11 cellular contexts compared by ENCODE assay signal in the genomic region with DNA sequence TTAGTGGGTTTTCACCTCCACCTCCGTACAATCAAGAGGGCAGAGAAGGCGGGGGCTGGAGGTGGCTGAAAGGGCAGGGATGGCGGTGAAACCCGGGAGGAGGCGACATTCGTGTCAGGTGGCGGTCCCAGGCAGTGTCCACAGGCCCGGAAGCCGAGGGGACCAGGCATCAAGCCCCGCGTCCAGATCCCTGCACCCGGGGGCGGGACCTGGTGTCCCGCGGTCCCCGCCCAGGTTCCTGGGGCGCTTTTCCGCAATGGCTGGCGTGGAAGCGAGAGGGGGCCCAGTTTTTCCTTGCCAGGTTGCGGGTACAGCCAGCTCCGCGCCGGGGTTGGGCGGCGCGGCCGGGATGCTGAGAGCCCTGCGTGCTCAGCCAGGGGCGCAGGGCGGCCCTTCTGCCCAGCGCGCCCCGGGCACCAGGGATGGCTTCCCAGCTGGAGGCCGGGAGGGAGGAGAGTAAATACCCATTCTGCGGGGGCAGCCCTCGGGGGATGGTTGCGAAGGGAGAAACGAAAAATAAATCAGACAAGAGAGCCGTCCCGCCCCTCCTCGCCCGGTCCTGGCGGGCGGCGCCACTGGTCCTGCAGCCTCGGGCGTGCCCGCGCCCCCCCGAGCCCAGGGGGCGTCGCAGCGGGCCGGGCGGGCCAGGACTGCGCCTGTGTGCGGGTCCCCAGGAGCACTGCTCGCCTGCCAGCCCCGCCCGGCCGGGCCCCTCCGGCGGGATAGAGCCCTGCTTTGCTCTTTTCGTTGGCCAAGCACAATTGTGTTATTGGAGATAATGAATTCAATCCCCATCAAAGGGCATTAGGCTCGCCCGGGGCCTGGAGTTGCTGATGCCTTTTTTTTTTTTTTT. TPM values are rescaled to one million over a fixed set of nuclear protein-coding genes. Genes with fewer than 3 reads are reported as not detected.
DNase-seq lines count a peak whose midpoint lies in the region; ATAC-seq, FAIRE-seq and TF ChIP-seq lines count a peak whose summit lies in the region.
"Had no signal": no experiment of that assay in that cellular context is flagged by ENCODE, and none has a peak within 500 bp of the region (broad histone marks: within the 10 kb centered on the region; RNA-seq: fewer than 3 reads in every experiment).

No MANE protein-coding gene starts in this region.

- ATAC-seq in CD4-positive, alpha-beta T cell (ENCODE audit: poor library complexity): no peak

- in situ Hi-C loops in astrocyte of the cerebellum (cut with HindIII; ENCODE audit: low sequenced_read_pairs): no loop called here

- peaks cover 8% of the 10 kb centered on the region for H3K4me1 ChIP-seq in mesodermal cell (ENCODE audit: control insufficient read depth, insufficient read depth, low read length, poor library complexity, severe bottlenecking)

- H3K36me3 ChIP-seq in mesodermal cell (ENCODE audit: control insufficient read depth, insufficient read depth, low read length): no peaks in the 10 kb centered on the region
- H3K36me3 ChIP-seq: cardiac muscle cell had no signal

- H3K27me3 Mint-ChIP-seq in Calu3 (ENCODE audit: unreplicated experiment): no peaks in the 10 kb centered on the region
- H3K27me3 Mint-ChIP-seq in activated naive CD8-positive, alpha-beta T cell treated with anti-CD3 and anti-CD28 coated beads for 36 hours: peaks cover 59% of the 10 kb centered on the region
- peaks cover 73% of the 10 kb centered on the region for H3K27me3 Mint-ChIP-seq in CD4-positive, alpha-beta T cell

- peak overlapping the region; percentile 28 for H3K4me3 ChIP-seq in astrocyte of the cerebellum (ENCODE audit: low read depth, low read length)
- peak overlapping the region; percentile 14 for H3K4me3 ChIP-seq in mesodermal cell (ENCODE audit: extremely low read depth, insufficient read depth, low read length, poor library complexity, severe bottlenecking)
- H3K4me3 ChIP-seq: cardiac muscle cell had no signal

- 1 to 2% methylated on average over 40 to 46 of the region's 67 CpGs for WGBS in mesodermal cell (ENCODE audit: insufficient coverage in 2 of 2), 2 experiments

- CTCF ChIA-PET in Calu3 (lab: Charles Lee): no interaction called here
- CTCF ChIA-PET in CD4-positive, alpha-beta T cell (lab: Charles Lee): no interaction called here

- TF ChIP-seq POLR2A in GM12891 (IDR thresholded peaks at IDR 0.05; ENCODE audit: low read depth, low read length): no peak

- no peaks in the 10 kb centered on the region for H3K9me3 Mint-ChIP-seq in Calu3 (ENCODE audit: low read depth, unreplicated experiment)
- peaks cover 6% of the 10 kb centered on the region for H3K9me3 Mint-ChIP-seq in activated naive CD8-positive, alpha-beta T cell treated with anti-CD3 and anti-CD28 coated beads for 36 hours
- H3K9me3 Mint-ChIP-seq in CD4-positive, alpha-beta T cell: no peaks in the 10 kb centered on the region

- intact Hi-C loops in Calu3 (cut with micrococcal nuclease; ENCODE audit: unreplicated experiment): loop anchor here (5.0 kb wide), 2 partner anchors 36 to 131 kb away; no protein-coding TSS in a partner anchor
- intact Hi-C loops in CD4-positive, alpha-beta T cell (cut with DNase I, micrococcal nuclease): no loop called here

- no peak for FAIRE-seq in GM12891 (lab: Jason Lieb, UNC)

- POLR2A ChIA-PET in CD4-positive, alpha-beta T cell (lab: Charles Lee): no interaction called here

- no TSS peak for BruUV-seq in Calu3 (replicated peaks; lab: Mats Ljungman, UMichigan)

- no peak overlapping the region for H3K27ac ChIP-seq in mesodermal cell (ENCODE audit: low read depth, low read length, severe bottlenecking)
- no peak overlapping the region for H3K27ac ChIP-seq in CD4-positive, alpha-beta T cell (ENCODE audit: low read depth, low read length)
- H3K27ac ChIP-seq: cardiac muscle cell had no signal

- DNase-seq in Calu3: peak; percentile 79
- peak; percentile 78 for DNase-seq in NCI-H146 treated with DMSO at 0.1 percent for 48 hours (lab: John Stamatoyannopoulos, UW; ENCODE audit: unreplicated experiment)
- DNase-seq in astrocyte of the cerebellum (ENCODE audit: low read depth): no peak
- DNase-seq in activated naive CD8-positive, alpha-beta T cell treated with anti-CD3 and anti-CD28 coated beads for 36 hours: no peak
- no peak for DNase-seq in GM12891 (ENCODE audit: insufficient read length, low spot score)
- DNase-seq in stimulated activated CD4-positive, alpha-beta T cell treated with anti-CD3 and anti-CD28 coated beads, Interleukin-1b, Interleukin-23, amount 100 ng/mL, for 48 hours: no peak
- no peak for DNase-seq in CD4-positive, alpha-beta T cell
- DNase-seq: naive B cell had no signal

- H3K4me3 Mint-ChIP-seq in Calu3 (ENCODE audit: low read depth, unreplicated experiment): peak overlapping the region; percentile 86
- H3K4me3 Mint-ChIP-seq in activated naive CD8-positive, alpha-beta T cell treated with anti-CD3 and anti-CD28 coated beads for 36 hours: no peak overlapping the region
- H3K4me3 Mint-ChIP-seq in CD4-positive, alpha-beta T cell: no peak overlapping the region
- H3K4me3 Mint-ChIP-seq: IgD-negative memory B cell had no signal

- no peaks in the 10 kb centered on the region for H3K9me3 ChIP-seq in mesodermal cell (ENCODE audit: control insufficient read depth, low read length)
- no peaks in the 10 kb centered on the region for H3K9me3 ChIP-seq in CD4-positive, alpha-beta T cell (ENCODE audit: control insufficient read depth, low read length)

- TF ChIP-seq CTCF in Calu3 (IDR thresholded peaks at IDR 0.05; ENCODE audit: unreplicated experiment) (no peak), astrocyte of the cerebellum (IDR thresholded peaks at IDR 0.05; ENCODE audit: low read depth, low read length, missing control alignments) (no peak)
- no peak for TF ChIP-seq CTCF in CD4-positive, alpha-beta T cell (IDR thresholded peaks at IDR 0.05)

- peak overlapping the region; percentile 85 for H3K27ac Mint-ChIP-seq in Calu3 (ENCODE audit: unreplicated experiment)
- H3K27ac Mint-ChIP-seq in activated naive CD8-positive, alpha-beta T cell treated with anti-CD3 and anti-CD28 coated beads for 36 hours: no peak overlapping the region
- no peak overlapping the region for H3K27ac Mint-ChIP-seq in CD4-positive, alpha-beta T cell
- H3K27ac Mint-ChIP-seq: IgD-negative memory B cell, naive B cell had no signal

- peaks cover 58% of the 10 kb centered on the region for H3K36me3 Mint-ChIP-seq in Calu3 (ENCODE audit: insufficient read depth, unreplicated experiment)
- H3K36me3 Mint-ChIP-seq in activated naive CD8-positive, alpha-beta T cell treated with anti-CD3 and anti-CD28 coated beads for 36 hours: no peaks in the 10 kb centered on the region
- H3K36me3 Mint-ChIP-seq in CD4-positive, alpha-beta T cell (ENCODE audit: low read depth): no peaks in the 10 kb centered on the region
- H3K36me3 Mint-ChIP-seq: IgD-negative memory B cell, naive B cell had no signal

- peaks cover 36% of the 10 kb centered on the region for H3K4me1 Mint-ChIP-seq in Calu3 (ENCODE audit: low read depth, unreplicated experiment)
- H3K4me1 Mint-ChIP-seq in activated naive CD8-positive, alpha-beta T cell treated with anti-CD3 and anti-CD28 coated beads for 36 hours: no peaks in the 10 kb centered on the region
- H3K4me1 Mint-ChIP-seq in CD4-positive, alpha-beta T cell (ENCODE audit: low read depth): no peaks in the 10 kb centered on the region
- H3K4me1 Mint-ChIP-seq: IgD-negative memory B cell had no signal

- peaks cover 67% of the 10 kb centered on the region for H3K27me3 ChIP-seq in CD4-positive, alpha-beta T cell (ENCODE audit: control insufficient read depth, insufficient read depth, low read length)

TF ChIP-seq in GM12891, 5 proteins besides CTCF, POLR2A, EP300 and RAD21:
- TF ChIP-seq POLR2AphosphoS5 (IDR thresholded peaks at IDR 0.05; ENCODE audit: low read depth, low read length) (no peak), TAF1 (IDR thresholded peaks at IDR 0.05; ENCODE audit: low read depth, low read length) (no peak), PAX5 (IDR thresholded peaks at IDR 0.05; ENCODE audit: insufficient read depth, low read length, severe bottlenecking) (no peak), SPI1 (IDR thresholded peaks at IDR 0.05; ENCODE audit: low read depth, low read length) (no peak), POU2F2 (IDR thresholded peaks at IDR 0.05; ENCODE audit: low read depth, low read length) (no peak)

RNA-seq across cellular contexts. Expression of gene FOXA1, which starts 11.5 kb away (rescaled TPM):
- total RNA-seq in Calu3 (2022): 108 and 131 TPM in 2 replicates
- polyA plus RNA-seq in mesodermal cell (2013, experiment 1 of 2): not detected
- not detected for polyA plus RNA-seq in mesodermal cell (2013, experiment 2 of 2)
- total RNA-seq in activated naive CD8-positive, alpha-beta T cell treated with anti-CD3 and anti-CD28 coated beads for 36 hours: not detected
- 0.04 TPM for polyA plus RNA-seq in GM12891 (2012; ENCODE audit: low read depth, missing spikeins)
- not detected for total RNA-seq in CD4-positive, alpha-beta T cell
- total RNA-seq: cardiac muscle cell had no signal
- polyA plus RNA-seq: IgD-negative memory B cell had no signal

RNA-seq across cellular contexts. Expression of gene TTC6, which starts 11.8 kb away (rescaled TPM):
- total RNA-seq in Calu3 (2022): 13.4 and 13.8 TPM in 2 replicates
- polyA plus RNA-seq in mesodermal cell (2013, experiment 1 of 2): not detected
- 0.30 TPM for polyA plus RNA-seq in mesodermal cell (2013, experiment 2 of 2)
- total RNA-seq in activated naive CD8-positive, alpha-beta T cell treated with anti-CD3 and anti-CD28 coated beads for 36 hours: not detected
- polyA plus RNA-seq in GM12891 (2012; ENCODE audit: low read depth, missing spikeins): not detected
- total RNA-seq in CD4-positive, alpha-beta T cell: not detected
- total RNA-seq: cardiac muscle cell had no signal
- polyA plus RNA-seq: cardiac muscle cell, IgD-negative memory B cell had no signal

Comparison
In these comparisons a context has a peak if more than half of its experiments do, and no peak if none do; other contexts are left out.
1. DNase-seq: peak in Calu3 (single experiment) and NCI-H146 treated with DMSO at 0.1 percent for 48 hours (single experiment); none in astrocyte of the cerebellum (single experiment), activated naive CD8-positive, alpha-beta T cell treated with anti-CD3 and anti-CD28 coated beads for 36 hours (single experiment), GM12891 (single experiment), stimulated activated CD4-positive, alpha-beta T cell treated with anti-CD3 and anti-CD28 coated beads, Interleukin-1b, Interleukin-23, amount 100 ng/mL, for 48 hours (single experiment) and CD4-positive, alpha-beta T cell (0 of 10).
2. RNA of gene FOXA1, which starts 11.5 kb away (total RNA-seq): 108 to 131 TPM in Calu3; not detected in CD4-positive, alpha-beta T cell and not detected in activated naive CD8-positive, alpha-beta T cell treated with anti-CD3 and anti-CD28 coated beads for 36 hours; every median in the first group is over 10 times any median in the second.
3. RNA of gene TTC6, which starts 11.8 kb away (total RNA-seq): 13.4 to 13.8 TPM in Calu3; not detected in activated naive CD8-positive, alpha-beta T cell treated with anti-CD3 and anti-CD28 coated beads for 36 hours and not detected in CD4-positive, alpha-beta T cell; every median in the first group is over 10 times any median in the second.